ENCODE assay signal across 17 cellular contexts in the genomic region with DNA sequence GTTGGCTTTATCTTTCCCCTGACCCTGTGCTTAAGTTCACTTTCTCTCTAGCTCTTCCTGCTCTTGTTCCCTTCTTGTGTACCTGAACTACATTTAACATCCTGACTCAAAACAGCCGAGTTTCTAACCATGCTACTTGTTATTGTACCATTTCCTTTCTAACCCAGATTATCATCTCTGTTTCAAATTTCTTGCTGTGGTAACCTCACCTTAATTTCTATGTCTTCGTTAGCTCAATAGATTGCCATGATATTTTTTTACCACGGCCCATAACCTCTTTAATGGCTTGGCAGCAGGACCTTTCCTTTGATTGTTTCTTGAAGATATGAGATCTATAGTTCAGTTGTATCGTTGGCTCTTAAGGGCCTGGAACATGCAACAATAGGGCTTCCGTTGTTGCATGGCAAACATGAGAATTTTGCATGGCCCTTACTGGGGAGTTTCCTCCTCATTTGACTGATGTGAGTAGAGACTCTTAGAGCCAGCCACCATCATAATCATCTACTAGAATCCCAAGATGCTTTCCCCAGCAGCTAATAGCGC. TPM values are rescaled to one million over a fixed set of nuclear protein-coding genes. Genes with fewer than 3 reads are reported as not detected.
DNase-seq lines count a peak whose midpoint lies in the region; ATAC-seq and TF ChIP-seq lines count a peak whose summit lies in the region.
"Had no signal": no experiment of that assay in that cellular context is flagged by ENCODE, and none has a peak within 500 bp of the region (broad histone marks: within the 10 kb centered on the region; RNA-seq: fewer than 3 reads in every experiment).

No MANE protein-coding gene starts in this region.

- no peak overlapping the region for H3K4me2 ChIP-seq in PC-3 (ENCODE audit: low read length)

- H3K27ac ChIP-seq in naive thymus-derived CD4-positive, alpha-beta T cell (ENCODE audit: low read depth, low read length), result peak overlapping the region; percentile 67
- H3K27ac ChIP-seq in PC-3 (ENCODE audit: low read length), result no peak overlapping the region
- H3K27ac ChIP-seq: left lung, neutrophil, upper lobe of right lung had no signal

- H3K9me2 ChIP-seq in PC-3 (replicated peaks; ENCODE audit: low read length), result no peaks in the 10 kb centered on the region

- peak overlapping the region; percentile 6 for H3K27ac Mint-ChIP-seq in activated naive CD8-positive, alpha-beta T cell
- no peak overlapping the region for H3K27ac Mint-ChIP-seq in activated naive CD8-positive, alpha-beta T cell treated with anti-CD3 and anti-CD28 coated beads for 36 hours
- H3K27ac Mint-ChIP-seq in T-helper 17 cell, result peak overlapping the region; percentile 51
- peak overlapping the region; percentile 23 to 78 for H3K27ac Mint-ChIP-seq in activated naive CD4-positive, alpha-beta T cell treated with anti-CD3 and anti-CD28 coated beads, Interleukin-2, amount 50 U/mL, for 72 hours
- peak overlapping the region; percentile 85 to 97 (median 89) for H3K27ac Mint-ChIP-seq in naive thymus-derived CD4-positive, alpha-beta T cell

- H3K4me1 Mint-ChIP-seq in activated naive CD8-positive, alpha-beta T cell (ENCODE audit: low read depth), result peaks cover 10% of the 10 kb centered on the region
- peaks cover 4% of the 10 kb centered on the region for H3K4me1 Mint-ChIP-seq in activated naive CD8-positive, alpha-beta T cell treated with anti-CD3 and anti-CD28 coated beads for 36 hours
- H3K4me1 Mint-ChIP-seq in T-helper 17 cell, result peaks cover 22% of the 10 kb centered on the region
- peaks cover 14 to 35% (median 24%) of the 10 kb centered on the region in 7 donors for H3K4me1 Mint-ChIP-seq in naive thymus-derived CD4-positive, alpha-beta T cell

- POLR2A ChIA-PET in naive thymus-derived CD4-positive, alpha-beta T cell (lab: Charles Lee), result interaction anchor here (0.7 to 4.1 kb wide), 6 partner anchors 9 to 91 kb away, joined by 3 to 62 read pairs (median 4); a partner anchor contains a TSS
- POLR2A ChIA-PET in PC-3 (lab: Charles Lee; ENCODE audit: unreplicated experiment), result no interaction called here

- no peak for DNase-seq in activated naive CD8-positive, alpha-beta T cell treated with anti-CD3 and anti-CD28 coated beads for 36 hours
- DNase-seq in T-helper 17 cell, result no peak
- no peak for DNase-seq in activated naive CD4-positive, alpha-beta T cell treated with anti-CD3 and anti-CD28 coated beads, Interleukin-2, amount 50 U/mL, for 72 hours (ENCODE audit: low spot score in 2 of 2)
- DNase-seq in naive thymus-derived CD4-positive, alpha-beta T cell, result peak in 7 of 9 donors; percentile 13 to 64 (median 43)
- DNase-seq in cortex of kidney (lab: John Stamatoyannopoulos, UW), result no peak
- DNase-seq in PC-3, result no peak
- DNase-seq: activated gamma-delta T cell treated with Interleukin-2 at 50 U/mL for 16 hours; Caco-2; KBM-7; left lung; NCI-H2171; NCI-H526 treated with DMSO at 0.1 percent for 48 hours; SHP77 treated with DMSO at 0.1 percent for 48 hours; stimulated activated CD4-positive, alpha-beta T cell treated with anti-CD3 and anti-CD28 coated beads, Interleukin-4, amount 100 ng/mL, for 24 hours; upper lobe of right lung had no signal

- H3K36me3 Mint-ChIP-seq in activated naive CD8-positive, alpha-beta T cell, result peaks cover 28% of the 10 kb centered on the region
- peaks cover 41% of the 10 kb centered on the region for H3K36me3 Mint-ChIP-seq in activated naive CD8-positive, alpha-beta T cell treated with anti-CD3 and anti-CD28 coated beads for 36 hours
- peaks cover 11% of the 10 kb centered on the region for H3K36me3 Mint-ChIP-seq in T-helper 17 cell (ENCODE audit: low read depth)
- peaks cover 20 to 52% of the 10 kb centered on the region in 2 donors for H3K36me3 Mint-ChIP-seq in activated naive CD4-positive, alpha-beta T cell treated with anti-CD3 and anti-CD28 coated beads, Interleukin-2, amount 50 U/mL, for 72 hours
- peaks cover 21 to 57% (median 45%) of the 10 kb centered on the region in 5 donors for H3K36me3 Mint-ChIP-seq in naive thymus-derived CD4-positive, alpha-beta T cell

- no peak overlapping the region for H3K9ac ChIP-seq in PC-3 (ENCODE audit: low read length)

- no peaks in the 10 kb centered on the region for H3K27me3 Mint-ChIP-seq in activated naive CD8-positive, alpha-beta T cell
- H3K27me3 Mint-ChIP-seq in activated naive CD8-positive, alpha-beta T cell treated with anti-CD3 and anti-CD28 coated beads for 36 hours, result no peaks in the 10 kb centered on the region
- no peaks in the 10 kb centered on the region for H3K27me3 Mint-ChIP-seq in T-helper 17 cell
- H3K27me3 Mint-ChIP-seq in naive thymus-derived CD4-positive, alpha-beta T cell, result no peaks in the 10 kb centered on the region

- intact Hi-C loops in naive thymus-derived CD4-positive, alpha-beta T cell (cut with micrococcal nuclease), result loop anchor here (1.0 kb wide), 1 partner anchor 11 kb away; a partner anchor contains a TSS
- intact Hi-C loops in PC-3 (cut with micrococcal nuclease), result no loop called here

- CTCF ChIA-PET in naive thymus-derived CD4-positive, alpha-beta T cell (lab: Charles Lee), result interaction anchor here (1.5 kb wide), 1 partner anchor 11 kb away, joined by 3 read pairs; a partner anchor contains a TSS
- CTCF ChIA-PET in PC-3 (lab: Charles Lee), result no interaction called here

- H3K4me1 ChIP-seq in naive thymus-derived CD4-positive, alpha-beta T cell (ENCODE audit: control insufficient read depth in 2 of 2, insufficient read depth in 2 of 2, low read length in 2 of 2), result peaks cover 7 to 22% of the 10 kb centered on the region in 2 donors
- H3K4me1 ChIP-seq in PC-3 (ENCODE audit: insufficient read depth, low read length), result no peaks in the 10 kb centered on the region
- H3K4me1 ChIP-seq: Caco-2, left lung, upper lobe of right lung had no signal

- H3K27me3 ChIP-seq in naive thymus-derived CD4-positive, alpha-beta T cell (ENCODE audit: control insufficient read depth in 2 of 2, insufficient read depth in 2 of 2, low read length in 2 of 2), result no peaks in the 10 kb centered on the region
- no peaks in the 10 kb centered on the region for H3K27me3 ChIP-seq in PC-3 (ENCODE audit: low read length)
- H3K27me3 ChIP-seq: left lung, neutrophil, upper lobe of right lung had no signal

- no peaks in the 10 kb centered on the region for H4K20me1 ChIP-seq in PC-3 (ENCODE audit: low read length)

- H3K4me3 Mint-ChIP-seq in activated naive CD8-positive, alpha-beta T cell, result no peak overlapping the region
- no peak overlapping the region for H3K4me3 Mint-ChIP-seq in activated naive CD8-positive, alpha-beta T cell treated with anti-CD3 and anti-CD28 coated beads for 36 hours
- peak overlapping the region; percentile 2 for H3K4me3 Mint-ChIP-seq in T-helper 17 cell
- H3K4me3 Mint-ChIP-seq in naive thymus-derived CD4-positive, alpha-beta T cell, result peak overlapping the region in 9 of 10 donors; percentile 10 to 66 (median 58)

- no peak overlapping the region for H3K4me3 ChIP-seq in naive thymus-derived CD4-positive, alpha-beta T cell (ENCODE audit: low read length)
- H3K4me3 ChIP-seq in PC-3 (ENCODE audit: low read length), result no peak overlapping the region
- H3K4me3 ChIP-seq: left lung, upper lobe of right lung had no signal

- no peak overlapping the region for H2AFZ ChIP-seq in PC-3 (ENCODE audit: low read length)

- ATAC-seq in T-helper 17 cell, result peak; percentile 82
- ATAC-seq in activated naive CD4-positive, alpha-beta T cell treated with anti-CD3 and anti-CD28 coated beads, Interleukin-2, amount 50 U/mL, for 72 hours, result peak; percentile 74 to 79
- ATAC-seq in naive thymus-derived CD4-positive, alpha-beta T cell, result peak; percentile 75
- no peak for ATAC-seq in PC-3
- ATAC-seq: left lung, upper lobe of right lung had no signal

- H3K79me2 ChIP-seq in PC-3 (ENCODE audit: low read length), result no peaks in the 10 kb centered on the region

- no peak for TF ChIP-seq CTCF in PC-3 (conservative IDR thresholded peaks at IDR 0.05; ENCODE audit: low read depth, low read length)

- no TSS peak for BruUV-seq in PC-3 (replicated peaks; lab: Mats Ljungman, UMichigan)

- peaks cover 0 to 23% (median 0%) of the 10 kb centered on the region in 3 experiments for H3K36me3 ChIP-seq in naive thymus-derived CD4-positive, alpha-beta T cell (ENCODE audit: control insufficient read depth in 2 of 3, insufficient read depth in 3 of 3, low read length in 3 of 3)
- H3K36me3 ChIP-seq in PC-3 (ENCODE audit: low read depth, low read length), result 0 out of 2 replicates have a peak, but pooled peaks cover 2% of the 10 kb centered on the region
- H3K36me3 ChIP-seq: neutrophil had no signal

- no peaks in the 10 kb centered on the region for H3K9me3 ChIP-seq in T-helper 17 cell (ENCODE audit: control insufficient read depth, low read length, poor library complexity, severe bottlenecking)
- no peaks in the 10 kb centered on the region for H3K9me3 ChIP-seq in naive thymus-derived CD4-positive, alpha-beta T cell (ENCODE audit: control insufficient read depth in 2 of 3, low read length in 3 of 3)
- H3K9me3 ChIP-seq in PC-3 (ENCODE audit: low read length), result no peaks in the 10 kb centered on the region
- H3K9me3 ChIP-seq: Caco-2, left lung, neutrophil, upper lobe of right lung had no signal

- no peaks in the 10 kb centered on the region for H3K9me3 Mint-ChIP-seq in activated naive CD8-positive, alpha-beta T cell (ENCODE audit: low read depth)
- H3K9me3 Mint-ChIP-seq in activated naive CD8-positive, alpha-beta T cell treated with anti-CD3 and anti-CD28 coated beads for 36 hours, result no peaks in the 10 kb centered on the region
- H3K9me3 Mint-ChIP-seq in activated naive CD4-positive, alpha-beta T cell treated with anti-CD3 and anti-CD28 coated beads, Interleukin-2, amount 50 U/mL, for 72 hours, result peaks cover 6 to 7% of the 10 kb centered on the region in 2 donors
- peaks cover 0 to 7% (median 0%) of the 10 kb centered on the region in 11 donors for H3K9me3 Mint-ChIP-seq in naive thymus-derived CD4-positive, alpha-beta T cell

- no peaks in the 10 kb centered on the region for H3F3A ChIP-seq in PC-3 (ENCODE audit: low read length, unreplicated experiment)

RNA-seq across cellular contexts. Expression of a gene that starts 11.1 kb away (rescaled TPM):
- 10 to 100 TPM; 24.2 to 25.4 TPM for total RNA-seq in activated naive CD8-positive, alpha-beta T cell treated with anti-CD3 and anti-CD28 coated beads for 36 hours
- 10 to 100 TPM; 38.7 to 49.7 TPM for total RNA-seq in T-helper 17 cell
- 10 to 100 TPM; 20.9 to 37.1 TPM for total RNA-seq in activated naive CD4-positive, alpha-beta T cell treated with anti-CD3 and anti-CD28 coated beads, Interleukin-2, amount 50 U/mL, for 72 hours
- 10 to 100 TPM; 30.1 to 54.1 (median 34.6) TPM for total RNA-seq in naive thymus-derived CD4-positive, alpha-beta T cell
- 10 to 100 TPM; 30.5 to 33.9 TPM for polyA plus RNA-seq in naive thymus-derived CD4-positive, alpha-beta T cell
- 12.7 and 16.9 TPM in 2 replicates for total RNA-seq in PC-3 (2014; rRNA removed)

Comparison
In these comparisons a context has a peak if more than half of its experiments do, and no peak if none do; other contexts are left out.
1. H3K4me3 Mint-ChIP-seq: peak in T-helper 17 cell (single experiment) and naive thymus-derived CD4-positive, alpha-beta T cell (9 of 10); none in activated naive CD8-positive, alpha-beta T cell (single experiment) and activated naive CD8-positive, alpha-beta T cell treated with anti-CD3 and anti-CD28 coated beads for 36 hours (single experiment).
2. DNase-seq: peak in naive thymus-derived CD4-positive, alpha-beta T cell (7 of 9); none in activated naive CD8-positive, alpha-beta T cell treated with anti-CD3 and anti-CD28 coated beads for 36 hours (single experiment), T-helper 17 cell (0 of 3), activated naive CD4-positive, alpha-beta T cell treated with anti-CD3 and anti-CD28 coated beads, Interleukin-2, amount 50 U/mL, for 72 hours (0 of 2), cortex of kidney (single experiment) and PC-3 (single experiment).